In the genomic region with DNA sequence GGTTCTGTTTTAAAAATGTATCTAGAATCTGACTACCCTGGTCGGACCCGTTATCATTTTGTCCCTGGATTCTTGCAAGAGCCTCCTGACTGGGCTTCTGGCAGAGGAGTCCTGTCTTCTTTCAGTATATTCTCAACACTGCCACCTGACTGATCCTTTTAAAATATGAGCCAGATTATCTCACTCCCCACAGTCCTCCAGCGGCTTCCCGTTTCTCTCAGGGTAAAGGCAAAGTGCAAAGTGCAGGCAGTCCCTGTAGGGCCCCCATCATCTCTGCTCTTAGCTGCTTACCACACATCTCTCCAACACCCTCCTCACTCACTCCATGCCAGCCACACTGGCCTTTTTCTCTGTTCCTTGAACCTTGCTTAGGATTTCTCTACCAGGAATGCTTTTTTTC, we compare ENCODE assay signal across 10 cellular contexts. TPM values are rescaled to one million over a fixed set of nuclear protein-coding genes. Genes with fewer than 3 reads are reported as not detected.
DNase-seq lines count a peak whose midpoint lies in the region; ATAC-seq and TF ChIP-seq lines count a peak whose summit lies in the region.
"Had no signal": no experiment of that assay in that cellular context is flagged by ENCODE, and none has a peak within 500 bp of the region (broad histone marks: within the 10 kb centered on the region; RNA-seq: fewer than 3 reads in every experiment).

No MANE protein-coding gene starts in this region.

- H3K4me3 ChIP-seq in mammary epithelial cell (replicated peaks in 1 of 3; ENCODE audit: insufficient read depth in 1 of 3, low read depth in 2 of 3, low read length in 3 of 3) (no peak overlapping the region), breast epithelium (no peak overlapping the region), mesodermal cell (ENCODE audit: extremely low read depth, insufficient read depth, low read length, poor library complexity, severe bottlenecking) (no peak overlapping the region), aorta (ENCODE audit: low read length in 2 of 2) (no peak overlapping the region)

- no peak overlapping the region for H2AFZ ChIP-seq in mammary epithelial cell (ENCODE audit: low read depth, low read length)

- H4K20me1 ChIP-seq in mammary epithelial cell (ENCODE audit: insufficient read depth, low read length) = no peaks in the 10 kb centered on the region

- no peak for TF ChIP-seq CTCF in MCF 10A (IDR thresholded peaks at IDR 0.05; ENCODE audit: unreplicated experiment)
- no peak for TF ChIP-seq CTCF in mammary epithelial cell (conservative IDR thresholded peaks at IDR 0.05 in 1 of 2, IDR thresholded peaks at IDR 0.05 in 1 of 2; ENCODE audit: extremely low read depth in 1 of 2, insufficient read depth in 1 of 2, low read depth in 1 of 2, low read length in 2 of 2)
- TF ChIP-seq CTCF in breast epithelium (IDR thresholded peaks at IDR 0.05) = no peak

- H3K27me3 Mint-ChIP-seq in MCF 10A (ENCODE audit: insufficient read depth, unreplicated experiment) = no peaks in the 10 kb centered on the region

- H3K9ac ChIP-seq in mammary epithelial cell (ENCODE audit: insufficient read depth, low read length) = no peak overlapping the region

- in situ Hi-C loops in mammary epithelial cell (cut with MboI; ENCODE audit: low sequenced_read_pairs in 2 of 2) = no loop called here

- no peaks in the 10 kb centered on the region for H3K27me3 ChIP-seq in mammary epithelial cell (ENCODE audit: insufficient read depth, low read length)
- H3K27me3 ChIP-seq in breast epithelium = no peaks in the 10 kb centered on the region
- no peaks in the 10 kb centered on the region for H3K27me3 ChIP-seq in aorta (ENCODE audit: control insufficient read depth in 1 of 2, insufficient read depth in 2 of 2, low read length in 1 of 2)

- dilution Hi-C loops in mammary epithelial cell (cut with HindIII; ENCODE audit: low sequenced_read_pairs) = no loop called here

- H3K4me1 Mint-ChIP-seq in MCF 10A (ENCODE audit: insufficient read depth, unreplicated experiment) = peaks cover 55% of the 10 kb centered on the region

- peak overlapping the region; percentile 85 for H3K27ac Mint-ChIP-seq in MCF 10A (ENCODE audit: low read depth, unreplicated experiment)

- H3K79me2 ChIP-seq in mammary epithelial cell (ENCODE audit: insufficient read depth, low read length) = peaks cover 48% of the 10 kb centered on the region

- CTCF ChIA-PET in MCF 10A (lab: Yijun Ruan, JAX) = interaction anchor here (0.6 to 1.0 kb wide), 2 partner anchors 49 to 375 kb away, joined by 3 read pairs; no protein-coding TSS in a partner anchor
- CTCF ChIA-PET in mammary epithelial cell (lab: Charles Lee; ENCODE audit: low non-redundant PET) = no interaction called here

- ATAC-seq in aorta (ENCODE audit: low FRiP score) = peak; percentile 39
- no peak for ATAC-seq in HG03457 (IDR thresholded peaks at IDR 0.05; ENCODE audit: unreplicated experiment)

- no peaks in the 10 kb centered on the region for H3K9me3 Mint-ChIP-seq in MCF 10A (ENCODE audit: unreplicated experiment)

- no peak overlapping the region for H3K27ac ChIP-seq in mammary epithelial cell (ENCODE audit: insufficient read depth, low read depth, low read length)
- H3K27ac ChIP-seq in breast epithelium = peak overlapping the region; percentile 74 to 89
- H3K27ac ChIP-seq in mesodermal cell (ENCODE audit: low read depth, low read length, severe bottlenecking) = peak overlapping the region; percentile 39
- H3K27ac ChIP-seq in aorta (ENCODE audit: low read depth in 1 of 2, low read length in 2 of 2) = peak overlapping the region; percentile 62 to 97

- WGBS in mammary epithelial cell (ENCODE audit: low coverage, missing lambda C conversion rate) = 35% methylated on average over 4 of the region's 4 CpGs
- 82 to 87% methylated on average over 4 of the region's 4 CpGs for WGBS in mesodermal cell (ENCODE audit: insufficient coverage in 2 of 2), 2 experiments
- 0 to 2% methylated on average over 4 of the region's 4 CpGs for WGBS in aorta, 2 donors

- no peaks in the 10 kb centered on the region for H3K9me3 ChIP-seq in mammary epithelial cell (replicated peaks; ENCODE audit: insufficient read depth, low read length)
- H3K9me3 ChIP-seq in breast epithelium = no peaks in the 10 kb centered on the region
- H3K9me3 ChIP-seq in mesodermal cell (ENCODE audit: control insufficient read depth, low read length) = no peaks in the 10 kb centered on the region
- H3K9me3 ChIP-seq in aorta (ENCODE audit: control insufficient read depth, low read length) = no peaks in the 10 kb centered on the region

- H3K4me2 ChIP-seq in mammary epithelial cell (ENCODE audit: insufficient read depth, low read depth, low read length) = no peak overlapping the region

- no peak for DNase-seq in MCF 10A (ENCODE audit: unreplicated experiment)
- DNase-seq in mammary epithelial cell = no peak
- no peak for DNase-seq in breast epithelium (ENCODE audit: low spot score in 2 of 2)
- DNase-seq in aorta = no peak
- no peak for DNase-seq in NCI-H1417 (lab: John Stamatoyannopoulos, UW)
- DNase-seq in activated CD8-positive, alpha-beta memory T cell treated with anti-CD3 and anti-CD28 coated beads, Interleukin-2, amount 50 U/mL, for 48 hours = no peak
- DNase-seq: DMS 273 treated with DMSO at 0.1 percent for 48 hours; NK-92 treated with Interleukin-12 subunit alpha and Interleukin-12 subunit beta, amount 100 ng/mL, for 24 hours had no signal

- H3K36me3 Mint-ChIP-seq in MCF 10A (ENCODE audit: insufficient read depth, unreplicated experiment) = peaks cover 12% of the 10 kb centered on the region

- H3K4me1 ChIP-seq in mammary epithelial cell (ENCODE audit: insufficient read depth, low read length) = peaks cover 24% of the 10 kb centered on the region
- peaks cover 7 to 18% of the 10 kb centered on the region in 2 donors for H3K4me1 ChIP-seq in breast epithelium
- H3K4me1 ChIP-seq in mesodermal cell (ENCODE audit: control insufficient read depth, insufficient read depth, low read length, poor library complexity, severe bottlenecking) = peaks cover 2% of the 10 kb centered on the region
- H3K4me1 ChIP-seq in aorta (ENCODE audit: control insufficient read depth in 1 of 2, insufficient read depth in 2 of 2, low read length in 2 of 2) = peaks cover 3 to 5% of the 10 kb centered on the region in 2 donors

- TF ChIP-seq POLR2A in breast epithelium (IDR thresholded peaks at IDR 0.05) = no peak

- BruUV-seq in MCF 10A (replicated peaks; lab: Mats Ljungman, UMichigan) (no TSS peak), mammary epithelial cell (replicated peaks; lab: Mats Ljungman, UMichigan) (no TSS peak)

- H3K4me3 Mint-ChIP-seq in MCF 10A (ENCODE audit: unreplicated experiment) = no peak overlapping the region

- POLR2A ChIA-PET in MCF 10A (lab: Yijun Ruan, JAX) = no interaction called here

- peaks cover 4% of the 10 kb centered on the region for H3K36me3 ChIP-seq in mammary epithelial cell (ENCODE audit: insufficient read depth, low read length)
- no peaks in the 10 kb centered on the region for H3K36me3 ChIP-seq in breast epithelium
- no peaks in the 10 kb centered on the region for H3K36me3 ChIP-seq in mesodermal cell (ENCODE audit: control insufficient read depth, insufficient read depth, low read length)
- H3K36me3 ChIP-seq in aorta (ENCODE audit: control insufficient read depth in 1 of 2, insufficient read depth in 2 of 2, low read length in 1 of 2) = no peaks in the 10 kb centered on the region

- intact Hi-C loops in MCF 10A (cut with micrococcal nuclease) (no loop called here), mammary epithelial cell (cut with micrococcal nuclease) (no loop called here), breast epithelium (cut with DNase I; ENCODE audit: low total_unique reads) (no loop called here), aorta (cut with DNase I) (loop anchor here (5.0 kb wide), 2 partner anchors 39 to 54 kb away; no protein-coding TSS in a partner anchor)

RNA-seq across cellular contexts. Expression of a gene that starts 28.5 kb away (rescaled TPM):
- total RNA-seq in MCF 10A (2022) = 22.6 and 25.9 TPM in 2 replicates
- total RNA-seq in mammary epithelial cell = 10 to 100 TPM; 14.0 to 21.8 TPM
- 11.1 TPM for polyA plus RNA-seq in mammary epithelial cell
- 63.8 TPM for polyA minus RNA-seq in mammary epithelial cell
- total RNA-seq in breast epithelium = 10 to 100 TPM; 29.4 to 40.6 (median 36.2) TPM
- 13.6 TPM for polyA plus RNA-seq in mesodermal cell (2013, experiment 1 of 2)
- polyA plus RNA-seq in mesodermal cell (2013, experiment 2 of 2) = 12.4 TPM
- 10 to 100 TPM; 60.8 to 82.2 TPM for total RNA-seq in aorta
- 10 to 100 TPM; 12.9 to 27.2 TPM for polyA plus RNA-seq in aorta

Comparison
In these comparisons a context has a peak if more than half of its experiments do, and no peak if none do; other contexts are left out.
1. intact Hi-C loops: an anchor here in aorta (5.0 kb wide); none called in MCF 10A, mammary epithelial cell and breast epithelium.